Comparison of ENCODE assay signal across 30 cellular contexts in the genomic region with DNA sequence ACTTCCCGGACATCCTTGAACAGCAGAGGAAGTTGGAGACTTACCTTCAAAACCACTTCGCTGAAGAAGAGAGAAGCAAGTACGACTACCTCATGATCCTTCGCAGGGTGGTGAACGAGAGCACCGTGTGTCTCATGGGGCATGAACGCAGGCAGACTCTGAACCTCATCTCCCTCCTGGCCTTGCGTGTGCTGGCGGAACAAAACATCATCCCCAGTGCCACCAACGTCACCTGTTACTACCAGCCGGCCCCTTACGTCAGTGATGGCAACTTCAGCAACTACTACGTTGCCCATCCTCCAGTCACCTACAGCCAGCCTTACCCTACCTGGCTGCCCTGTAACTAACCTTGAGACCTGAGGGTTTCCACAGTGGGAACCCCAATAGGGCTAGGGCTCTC. TPM values are rescaled to one million over a fixed set of nuclear protein-coding genes. Genes with fewer than 3 reads are reported as not detected.
"Had no signal": no experiment of that assay in that cellular context is flagged by ENCODE, and none has a peak within 500 bp of the region (broad histone marks: within the 10 kb centered on the region; RNA-seq: fewer than 3 reads in every experiment).

No MANE protein-coding gene starts in this region.

- H3K4me3 ChIP-seq: ascending aorta, cardiac muscle cell, Peyer's patch, SJCRH30 had no signal

- H3K36me3 Mint-ChIP-seq: brain had no signal

- H3K9me3 Mint-ChIP-seq: activated CD8-positive, alpha-beta T cell treated with anti-CD3 and anti-CD28 coated beads for 36 hours; activated naive CD4-positive, alpha-beta T cell treated with anti-CD3 and anti-CD28 coated beads, Interleukin-2, amount 50 U/mL, for 72 hours; activated naive CD8-positive, alpha-beta T cell treated with anti-CD3 and anti-CD28 coated beads, Interleukin-2, amount 50 U/mL, for 24 hours; activated T-cell treated with anti-CD3 and anti-CD28 coated beads, Interleukin-2, amount 50 U/mL, for 24 hours; brain had no signal

- H3K4me2 ChIP-seq: SK-N-SH had no signal

- H3K27me3 ChIP-seq: ascending aorta, cardiac muscle cell, Peyer's patch, SJCRH30 had no signal

- H3K27ac ChIP-seq: ascending aorta, cardiac muscle cell, Peyer's patch, RWPE1, SJCRH30 had no signal

- ATAC-seq: activated CD4-positive, CD25-positive, alpha-beta regulatory T cell treated with anti-CD3 and anti-CD28 coated beads, Interleukin-2, amount 50 U/mL, for 24 hours; activated CD8-positive, alpha-beta T cell treated with anti-CD3 and anti-CD28 coated beads for 36 hours; activated naive CD4-positive, alpha-beta T cell treated with anti-CD3 and anti-CD28 coated beads, Interleukin-2, amount 50 U/mL, for 72 hours; activated naive CD8-positive, alpha-beta T cell treated with anti-CD3 and anti-CD28 coated beads, Interleukin-2, amount 50 U/mL, for 24 hours had no signal

- H3K4me3 Mint-ChIP-seq: activated CD8-positive, alpha-beta T cell treated with anti-CD3 and anti-CD28 coated beads for 36 hours; activated naive CD8-positive, alpha-beta T cell treated with anti-CD3 and anti-CD28 coated beads, Interleukin-2, amount 50 U/mL, for 24 hours; activated T-cell treated with anti-CD3 and anti-CD28 coated beads, Interleukin-2, amount 50 U/mL, for 24 hours; brain had no signal

- DNase-seq: activated CD4-positive, alpha-beta T cell treated with anti-CD3 and anti-CD28 coated beads for 4 hours; activated CD8-positive, alpha-beta T cell treated with anti-CD3 and anti-CD28 coated beads for 36 hours; activated effector memory CD4-positive, alpha-beta T cell treated with anti-CD3 and anti-CD28 coated beads, Interleukin-2, amount 50 U/mL, for 16 hours; activated naive CD4-positive, alpha-beta T cell treated with Interleukin-2 at 50 U/mL for 16 hours; activated naive CD8-positive, alpha-beta T cell treated with anti-CD3 and anti-CD28 coated beads, Interleukin-2, amount 50 U/mL, for 24 hours; activated T-cell treated with anti-CD3 and anti-CD28 coated beads, Interleukin-2, amount 50 U/mL, for 24 hours; amniotic stem cell; cerebellar nuclear complex; KG1; NCI-H1092; NCI-H1417 treated with DMSO at 0.1 percent for 48 hours; NCI-H1694; NCI-H2029; NCI-H345; NCI-H510A; NCI-H526 treated with DMSO at 0.1 percent for 48 hours; NCI-H82; NK-92 treated with Interleukin-12 subunit alpha and Interleukin-12 subunit beta, amount 100 ng/mL, for 24 hours; Right ventricle myocardium superior; SJCRH30; SK-N-SH; T-helper 1 cell had no signal

- H3K27ac Mint-ChIP-seq: activated CD8-positive, alpha-beta T cell treated with anti-CD3 and anti-CD28 coated beads for 36 hours; activated naive CD8-positive, alpha-beta T cell treated with anti-CD3 and anti-CD28 coated beads, Interleukin-2, amount 50 U/mL, for 24 hours; activated T-cell treated with anti-CD3 and anti-CD28 coated beads, Interleukin-2, amount 50 U/mL, for 24 hours; brain had no signal

- H3K27me3 Mint-ChIP-seq: activated naive CD8-positive, alpha-beta T cell treated with anti-CD3 and anti-CD28 coated beads, Interleukin-2, amount 50 U/mL, for 24 hours; activated T-cell treated with anti-CD3 and anti-CD28 coated beads, Interleukin-2, amount 50 U/mL, for 24 hours had no signal

- H3K36me3 ChIP-seq: cardiac muscle cell, SJCRH30 had no signal

- H3K9ac ChIP-seq: SK-N-SH had no signal

- H3K9me3 ChIP-seq: ascending aorta, Peyer's patch, SJCRH30, SK-N-SH had no signal

- H3K4me1 Mint-ChIP-seq: brain had no signal

RNA-seq across cellular contexts. Expression of gene TENT5C, which starts 17.9 kb away (rescaled TPM):
- total RNA-seq: LHCN-M2 had no signal
